ENCODE assay signal across 1 cellular context in genomic region chr9:36840895-36841536, GRCh38.
TF ChIP-seq lines count a peak whose summit lies in the region.

No MANE protein-coding gene starts in this region.

TF ChIP-seq in neural cell, 6 proteins besides CTCF, POLR2A, EP300 and RAD21 (continued from another document):
- no peak for TF ChIP-seq REST (IDR thresholded peaks at IDR 0.05; ENCODE audit: borderline replicate concordance)
